Comparison of ENCODE assay signal across 2 cellular contexts in the genomic region with DNA sequence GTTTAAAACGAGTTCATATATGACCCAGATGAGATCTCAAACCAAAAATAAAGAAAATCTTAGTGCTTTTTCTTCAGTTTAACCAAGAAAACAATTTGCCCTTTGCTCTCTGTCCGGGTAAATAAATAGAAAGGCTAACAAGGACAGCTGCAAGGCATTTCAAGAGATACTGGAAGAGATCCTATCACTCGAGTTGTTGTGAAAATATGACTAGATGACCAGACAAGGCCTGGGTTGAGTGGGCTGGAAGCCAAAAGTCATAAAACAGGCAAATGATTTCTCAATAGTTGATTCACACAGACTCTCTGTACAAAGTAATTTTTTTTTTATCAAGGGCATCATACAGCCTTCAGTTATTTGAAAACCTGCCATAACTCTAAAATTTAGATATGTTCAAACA.
A peak's percentile ranks its signal among the peaks of the same experiment; 100 is the strongest.
TF ChIP-seq lines count a peak whose summit lies in the region.

No MANE protein-coding gene starts in this region.

TF ChIP-seq in liver, 16 proteins besides CTCF, POLR2A, EP300 and RAD21:
- TF ChIP-seq, protein P1, sequence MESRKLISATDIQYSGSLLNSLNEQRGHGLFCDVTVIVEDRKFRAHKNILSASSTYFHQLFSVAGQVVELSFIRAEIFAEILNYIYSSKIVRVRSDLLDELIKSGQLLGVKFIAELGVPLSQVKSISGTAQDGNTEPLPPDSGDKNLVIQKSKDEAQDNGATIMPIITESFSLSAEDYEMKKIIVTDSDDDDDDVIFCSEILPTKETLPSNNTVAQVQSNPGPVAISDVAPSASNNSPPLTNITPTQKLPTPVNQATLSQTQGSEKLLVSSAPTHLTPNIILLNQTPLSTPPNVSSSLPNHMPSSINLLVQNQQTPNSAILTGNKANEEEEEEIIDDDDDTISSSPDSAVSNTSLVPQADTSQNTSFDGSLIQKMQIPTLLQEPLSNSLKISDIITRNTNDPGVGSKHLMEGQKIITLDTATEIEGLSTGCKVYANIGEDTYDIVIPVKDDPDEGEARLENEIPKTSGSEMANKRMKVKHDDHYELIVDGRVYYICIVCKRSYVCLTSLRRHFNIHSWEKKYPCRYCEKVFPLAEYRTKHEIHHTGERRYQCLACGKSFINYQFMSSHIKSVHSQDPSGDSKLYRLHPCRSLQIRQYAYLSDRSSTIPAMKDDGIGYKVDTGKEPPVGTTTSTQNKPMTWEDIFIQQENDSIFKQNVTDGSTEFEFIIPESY (IDR thresholded peaks at IDR 0.05) = no peak
- no peak for TF ChIP-seq FOXA1 (IDR thresholded peaks at IDR 0.05)
- no peak for TF ChIP-seq NR2F2 (IDR thresholded peaks at IDR 0.05)
- peak; percentile 68 to 70 for TF ChIP-seq JUND (IDR thresholded peaks at IDR 0.05)
- TF ChIP-seq HNF4G (IDR thresholded peaks at IDR 0.05) = no peak
- TF ChIP-seq SP1 (IDR thresholded peaks at IDR 0.05) = peak; percentile 63
- TF ChIP-seq, protein P2, sequence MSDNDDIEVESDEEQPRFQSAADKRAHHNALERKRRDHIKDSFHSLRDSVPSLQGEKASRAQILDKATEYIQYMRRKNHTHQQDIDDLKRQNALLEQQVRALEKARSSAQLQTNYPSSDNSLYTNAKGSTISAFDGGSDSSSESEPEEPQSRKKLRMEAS (IDR thresholded peaks at IDR 0.05) = no peak
- no peak for TF ChIP-seq FOXA2 (IDR thresholded peaks at IDR 0.05)
- TF ChIP-seq RXRA (IDR thresholded peaks at IDR 0.05) = peak; percentile 59 to 74
- TF ChIP-seq, protein P3, sequence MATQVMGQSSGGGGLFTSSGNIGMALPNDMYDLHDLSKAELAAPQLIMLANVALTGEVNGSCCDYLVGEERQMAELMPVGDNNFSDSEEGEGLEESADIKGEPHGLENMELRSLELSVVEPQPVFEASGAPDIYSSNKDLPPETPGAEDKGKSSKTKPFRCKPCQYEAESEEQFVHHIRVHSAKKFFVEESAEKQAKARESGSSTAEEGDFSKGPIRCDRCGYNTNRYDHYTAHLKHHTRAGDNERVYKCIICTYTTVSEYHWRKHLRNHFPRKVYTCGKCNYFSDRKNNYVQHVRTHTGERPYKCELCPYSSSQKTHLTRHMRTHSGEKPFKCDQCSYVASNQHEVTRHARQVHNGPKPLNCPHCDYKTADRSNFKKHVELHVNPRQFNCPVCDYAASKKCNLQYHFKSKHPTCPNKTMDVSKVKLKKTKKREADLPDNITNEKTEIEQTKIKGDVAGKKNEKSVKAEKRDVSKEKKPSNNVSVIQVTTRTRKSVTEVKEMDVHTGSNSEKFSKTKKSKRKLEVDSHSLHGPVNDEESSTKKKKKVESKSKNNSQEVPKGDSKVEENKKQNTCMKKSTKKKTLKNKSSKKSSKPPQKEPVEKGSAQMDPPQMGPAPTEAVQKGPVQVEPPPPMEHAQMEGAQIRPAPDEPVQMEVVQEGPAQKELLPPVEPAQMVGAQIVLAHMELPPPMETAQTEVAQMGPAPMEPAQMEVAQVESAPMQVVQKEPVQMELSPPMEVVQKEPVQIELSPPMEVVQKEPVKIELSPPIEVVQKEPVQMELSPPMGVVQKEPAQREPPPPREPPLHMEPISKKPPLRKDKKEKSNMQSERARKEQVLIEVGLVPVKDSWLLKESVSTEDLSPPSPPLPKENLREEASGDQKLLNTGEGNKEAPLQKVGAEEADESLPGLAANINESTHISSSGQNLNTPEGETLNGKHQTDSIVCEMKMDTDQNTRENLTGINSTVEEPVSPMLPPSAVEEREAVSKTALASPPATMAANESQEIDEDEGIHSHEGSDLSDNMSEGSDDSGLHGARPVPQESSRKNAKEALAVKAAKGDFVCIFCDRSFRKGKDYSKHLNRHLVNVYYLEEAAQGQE (IDR thresholded peaks at IDR 0.05) = no peak
- TF ChIP-seq HNF4A (conservative IDR thresholded peaks at IDR 0.05) = peak; percentile 78 to 80
- no peak for TF ChIP-seq EGR1 (IDR thresholded peaks at IDR 0.05; ENCODE audit: low read depth in 2 of 2)
- TF ChIP-seq, protein P4, sequence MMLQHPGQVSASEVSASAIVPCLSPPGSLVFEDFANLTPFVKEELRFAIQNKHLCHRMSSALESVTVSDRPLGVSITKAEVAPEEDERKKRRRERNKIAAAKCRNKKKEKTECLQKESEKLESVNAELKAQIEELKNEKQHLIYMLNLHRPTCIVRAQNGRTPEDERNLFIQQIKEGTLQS (IDR thresholded peaks at IDR 0.05) = no peak
- TF ChIP-seq GABPA (IDR thresholded peaks at IDR 0.05 in 1 of 2, conservative IDR thresholded peaks at IDR 0.05 in 1 of 2) = no peak
- TF ChIP-seq TAF1 (conservative IDR thresholded peaks at IDR 0.05) = no peak
- TF ChIP-seq YY1 (IDR thresholded peaks at IDR 0.05) = peak; percentile 39

TF ChIP-seq in HepG2, 621 proteins besides CTCF, POLR2A, EP300 and RAD21 (continued from another document):
- TF ChIP-seq, protein P5, sequence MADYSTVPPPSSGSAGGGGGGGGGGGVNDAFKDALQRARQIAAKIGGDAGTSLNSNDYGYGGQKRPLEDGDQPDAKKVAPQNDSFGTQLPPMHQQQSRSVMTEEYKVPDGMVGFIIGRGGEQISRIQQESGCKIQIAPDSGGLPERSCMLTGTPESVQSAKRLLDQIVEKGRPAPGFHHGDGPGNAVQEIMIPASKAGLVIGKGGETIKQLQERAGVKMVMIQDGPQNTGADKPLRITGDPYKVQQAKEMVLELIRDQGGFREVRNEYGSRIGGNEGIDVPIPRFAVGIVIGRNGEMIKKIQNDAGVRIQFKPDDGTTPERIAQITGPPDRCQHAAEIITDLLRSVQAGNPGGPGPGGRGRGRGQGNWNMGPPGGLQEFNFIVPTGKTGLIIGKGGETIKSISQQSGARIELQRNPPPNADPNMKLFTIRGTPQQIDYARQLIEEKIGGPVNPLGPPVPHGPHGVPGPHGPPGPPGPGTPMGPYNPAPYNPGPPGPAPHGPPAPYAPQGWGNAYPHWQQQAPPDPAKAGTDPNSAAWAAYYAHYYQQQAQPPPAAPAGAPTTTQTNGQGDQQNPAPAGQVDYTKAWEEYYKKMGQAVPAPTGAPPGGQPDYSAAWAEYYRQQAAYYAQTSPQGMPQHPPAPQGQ (CRISPR knock-in tag; IDR thresholded peaks at IDR 0.05; ENCODE audit: borderline replicate concordance) = no peak
- no peak for TF ChIP-seq SOX6 (IDR thresholded peaks at IDR 0.05)
- no peak for TF ChIP-seq SOX6 (CRISPR knock-in tag; IDR thresholded peaks at IDR 0.05)
- TF ChIP-seq XBP1 (CRISPR knock-in tag; IDR thresholded peaks at IDR 0.05) = no peak
- TF ChIP-seq ZNF747 (CRISPR knock-in tag; IDR thresholded peaks at IDR 0.05; ENCODE audit: borderline replicate concordance) = no peak
- TF ChIP-seq ETV5 (CRISPR knock-in tag; IDR thresholded peaks at IDR 0.05; ENCODE audit: borderline replicate concordance) = no peak
- TF ChIP-seq, protein P4 (CRISPR knock-in tag; IDR thresholded peaks at IDR 0.05) = no peak
- no peak for TF ChIP-seq ZNF20 (CRISPR knock-in tag; IDR thresholded peaks at IDR 0.05)
- TF ChIP-seq ATRX (CRISPR knock-in tag; IDR thresholded peaks at IDR 0.05; ENCODE audit: borderline replicate concordance) = no peak
